Comparison of ENCODE assay signal across 22 cellular contexts in genomic region chr14:77065851-77066554, GRCh38. TPM values are rescaled to one million over a fixed set of nuclear protein-coding genes. Genes with fewer than 3 reads are reported as not detected.
DNase-seq lines count a peak whose midpoint lies in the region; ATAC-seq and TF ChIP-seq lines count a peak whose summit lies in the region.
"Had no signal": no experiment of that assay in that cellular context is flagged by ENCODE, and none has a peak within 500 bp of the region (broad histone marks: within the 10 kb centered on the region; RNA-seq: fewer than 3 reads in every experiment).

No MANE protein-coding gene starts in this region.

- no peak overlapping the region for H3K27ac ChIP-seq in gastrocnemius medialis
- H3K27ac ChIP-seq: brain microvascular endothelial cell, HL-60, stomach, upper lobe of left lung had no signal

- in situ Hi-C loops in gastrocnemius medialis (cut with MboI; ENCODE audit: low sequenced_read_pairs in 4 of 4), result loop anchor here in 3 of 4 donors (5.0 to 10.0 kb wide), 3 partner anchors 51 to 154 kb away; no protein-coding TSS in a partner anchor

- H3K4me3 Mint-ChIP-seq in brain (peak overlapping the region in 1 of 5 experiments; percentile 46), type B pancreatic cell (peak overlapping the region; percentile 36)
- H3K4me3 Mint-ChIP-seq in stimulated activated effector memory CD8-positive, alpha-beta T cell treated with anti-CD3 and anti-CD28 coated beads, Interleukin-12 subunit alpha, Interleukin-12 subunit beta, amount 100 ng/mL, for 72 hours, result no peak overlapping the region
- H3K4me3 Mint-ChIP-seq: CD14-positive monocyte; T-helper 2 cell treated with Interferon-gamma antibody and Interleukin-4, amounts not matched to agents 5 μg/mL and 100 μg/mL, for 36 hours had no signal

- no peak for ATAC-seq in gastrocnemius medialis
- no peak for ATAC-seq in stimulated activated effector memory CD8-positive, alpha-beta T cell treated with anti-CD3 and anti-CD28 coated beads, Interleukin-12 subunit alpha, Interleukin-12 subunit beta, amount 100 ng/mL, for 72 hours
- ATAC-seq: activated naive CD4-positive, alpha-beta T cell treated with anti-CD3 and anti-CD28 coated beads, Interleukin-2, amount 50 U/mL, for 72 hours had no signal

- no peaks in the 10 kb centered on the region for H3K27me3 ChIP-seq in gastrocnemius medialis
- H3K27me3 ChIP-seq: brain microvascular endothelial cell, stomach, upper lobe of left lung had no signal

- H3K9me3 Mint-ChIP-seq in brain (peaks cover 0 to 3% (median 0%) of the 10 kb centered on the region in 5 experiments), type B pancreatic cell (peaks cover 3% of the 10 kb centered on the region)
- H3K9me3 Mint-ChIP-seq in stimulated activated effector memory CD8-positive, alpha-beta T cell treated with anti-CD3 and anti-CD28 coated beads, Interleukin-12 subunit alpha, Interleukin-12 subunit beta, amount 100 ng/mL, for 72 hours, result no peaks in the 10 kb centered on the region
- H3K9me3 Mint-ChIP-seq: activated naive CD4-positive, alpha-beta T cell treated with anti-CD3 and anti-CD28 coated beads, Interleukin-2, amount 50 U/mL, for 72 hours; CD14-positive monocyte; T-helper 2 cell treated with Interferon-gamma antibody and Interleukin-4, amounts not matched to agents 5 μg/mL and 100 μg/mL, for 36 hours had no signal

- H3K4me3 ChIP-seq in gastrocnemius medialis, result no peak overlapping the region
- H3K4me3 ChIP-seq: lung, stomach, upper lobe of left lung had no signal

- H3K4me1 Mint-ChIP-seq in brain (peaks cover 86% of the 10 kb centered on the region), type B pancreatic cell (ENCODE audit: unreplicated experiment) (peaks cover 28% of the 10 kb centered on the region)
- H3K4me1 Mint-ChIP-seq in stimulated activated effector memory CD8-positive, alpha-beta T cell treated with anti-CD3 and anti-CD28 coated beads, Interleukin-12 subunit alpha, Interleukin-12 subunit beta, amount 100 ng/mL, for 72 hours, result no peaks in the 10 kb centered on the region

- H3K27me3 Mint-ChIP-seq in brain, result peaks cover 12% of the 10 kb centered on the region
- no peaks in the 10 kb centered on the region for H3K27me3 Mint-ChIP-seq in type B pancreatic cell

- intact Hi-C loops in gastrocnemius medialis (cut with DNase I; ENCODE audit: low total_unique reads), result no loop called here

- TF ChIP-seq POLR2A in gastrocnemius medialis (IDR thresholded peaks at IDR 0.05), result no peak

- no peak for TF ChIP-seq CTCF in brain (conservative IDR thresholded peaks at IDR 0.05)
- no peak for TF ChIP-seq CTCF in type B pancreatic cell (conservative IDR thresholded peaks at IDR 0.05)
- no peak for TF ChIP-seq CTCF in gastrocnemius medialis (IDR thresholded peaks at IDR 0.05 in 4 of 5, conservative IDR thresholded peaks at IDR 0.05 in 1 of 5)

- peak overlapping the region; percentile 79 to 96 (median 84) for H3K27ac Mint-ChIP-seq in brain
- peak overlapping the region; percentile 37 for H3K27ac Mint-ChIP-seq in type B pancreatic cell
- no peak overlapping the region for H3K27ac Mint-ChIP-seq in stimulated activated effector memory CD8-positive, alpha-beta T cell treated with anti-CD3 and anti-CD28 coated beads, Interleukin-12 subunit alpha, Interleukin-12 subunit beta, amount 100 ng/mL, for 72 hours
- H3K27ac Mint-ChIP-seq: activated naive CD4-positive, alpha-beta T cell treated with anti-CD3 and anti-CD28 coated beads, Interleukin-2, amount 50 U/mL, for 72 hours; CD14-positive monocyte; T-helper 2 cell treated with Interferon-gamma antibody and Interleukin-4, amounts not matched to agents 5 μg/mL and 100 μg/mL, for 36 hours had no signal

- H3K36me3 ChIP-seq in gastrocnemius medialis, result no peaks in the 10 kb centered on the region
- H3K36me3 ChIP-seq: brain microvascular endothelial cell, stomach, upper lobe of left lung had no signal

- DNase-seq in SKM-1 treated with dmso at 0.1 percent for 144 hours (lab: John Stamatoyannopoulos, UW; ENCODE audit: unreplicated experiment) (peak; percentile 6), SKM-1 (lab: John Stamatoyannopoulos, UW; ENCODE audit: unreplicated experiment) (no peak), MV-4-11 (lab: John Stamatoyannopoulos, UW) (peak; percentile 67), type B pancreatic cell (ENCODE audit: extremely low spot score, unreplicated experiment) (no peak), gastrocnemius medialis (no peak)
- no peak for DNase-seq in stimulated activated effector memory CD8-positive, alpha-beta T cell treated with anti-CD3 and anti-CD28 coated beads, Interleukin-12 subunit alpha, Interleukin-12 subunit beta, amount 100 ng/mL, for 72 hours (ENCODE audit: low spot score in 2 of 2)
- no peak for DNase-seq in activated CD4-positive, alpha-beta T cell treated with anti-CD3 and anti-CD28 coated beads, Interleukin-2, amount 50 U/mL, for 48 hours
- DNase-seq: activated CD4-positive, CD25-positive, alpha-beta regulatory T cell treated with anti-CD3 and anti-CD28 coated beads, Interleukin-2, amount 50 U/mL, for 72 hours; brain microvascular endothelial cell; hypothalamus; islet precursor cell; NCI-H2081; SIG-M5; stimulated activated CD4-positive, alpha-beta T cell treated with anti-CD3 and anti-CD28 coated beads, Interleukin-1b, Interleukin-23, amount 100 ng/mL, for 48 hours; stomach; upper lobe of left lung had no signal

- no peaks in the 10 kb centered on the region for H3K9me3 ChIP-seq in gastrocnemius medialis
- H3K9me3 ChIP-seq: stomach, upper lobe of left lung had no signal

- H3K36me3 Mint-ChIP-seq in brain (no peaks in the 10 kb centered on the region), type B pancreatic cell (no peaks in the 10 kb centered on the region)
- no peaks in the 10 kb centered on the region for H3K36me3 Mint-ChIP-seq in stimulated activated effector memory CD8-positive, alpha-beta T cell treated with anti-CD3 and anti-CD28 coated beads, Interleukin-12 subunit alpha, Interleukin-12 subunit beta, amount 100 ng/mL, for 72 hours
- H3K36me3 Mint-ChIP-seq: activated naive CD4-positive, alpha-beta T cell treated with anti-CD3 and anti-CD28 coated beads, Interleukin-2, amount 50 U/mL, for 72 hours; CD14-positive monocyte had no signal

- peaks cover 26 to 29% of the 10 kb centered on the region in 2 donors for H3K4me1 ChIP-seq in gastrocnemius medialis

RNA-seq across cellular contexts. Expression of gene CIPC, which starts 32.1 kb away (rescaled TPM):
- polyA plus RNA-seq in brain (ENCODE audit: insufficient read depth, low read depth, low replicate concordance), result 18.4 TPM
- 27.2 and 34.0 TPM in 2 replicates for total RNA-seq in type B pancreatic cell (ENCODE audit: low replicate concordance)
- total RNA-seq in gastrocnemius medialis, result 100 to 1,000 TPM; 114 to 178 (median 120) TPM

RNA-seq across cellular contexts. Expression of gene IRF2BPL, which starts 37.5 kb away (rescaled TPM):
- polyA plus RNA-seq in brain (ENCODE audit: insufficient read depth, low read depth, low replicate concordance), result 49.8 TPM
- 59.7 and 116 TPM in 2 replicates for total RNA-seq in type B pancreatic cell (ENCODE audit: low replicate concordance)
- total RNA-seq in gastrocnemius medialis, result 10 to 100 TPM; 15.0 to 26.4 (median 17.0) TPM

Comparison
In these comparisons a context has a peak if more than half of its experiments do, and no peak if none do; other contexts are left out.
1. DNase-seq: peak in SKM-1 treated with dmso at 0.1 percent for 144 hours (single experiment) and MV-4-11 (single experiment); none in SKM-1 (single experiment), type B pancreatic cell (single experiment), gastrocnemius medialis (0 of 2), stimulated activated effector memory CD8-positive, alpha-beta T cell treated with anti-CD3 and anti-CD28 coated beads, Interleukin-12 subunit alpha, Interleukin-12 subunit beta, amount 100 ng/mL, for 72 hours (0 of 2) and activated CD4-positive, alpha-beta T cell treated with anti-CD3 and anti-CD28 coated beads, Interleukin-2, amount 50 U/mL, for 48 hours (0 of 2).